16 cellular contexts compared by ENCODE assay signal in the genomic region with DNA sequence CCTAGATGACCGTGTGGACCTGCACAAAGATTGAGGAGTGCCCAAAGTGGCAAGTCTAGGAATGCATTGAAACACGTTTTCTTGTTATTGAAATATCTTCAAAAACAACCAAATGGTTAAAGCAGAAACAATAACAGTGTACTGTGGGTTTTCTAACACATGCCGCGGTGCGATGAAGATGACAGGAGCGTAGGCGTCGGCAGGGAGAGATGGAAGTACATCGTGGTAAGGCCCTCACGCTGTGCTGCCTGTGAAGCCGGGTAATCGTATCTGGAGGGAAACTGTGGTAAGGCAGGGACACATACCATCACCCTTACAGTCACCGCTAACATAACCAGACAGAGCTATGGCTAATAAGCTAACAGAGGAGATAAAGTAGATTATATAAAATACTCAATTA.
"Had no signal": no experiment of that assay in that cellular context is flagged by ENCODE, and none has a peak within 500 bp of the region (broad histone marks: within the 10 kb centered on the region; RNA-seq: fewer than 3 reads in every experiment).

No MANE protein-coding gene starts in this region.

- H3K9me3 ChIP-seq: tibial artery had no signal

- ATAC-seq: foreskin keratinocyte; left cardiac atrium; left ventricle myocardium superior; naive thymus-derived CD4-positive, alpha-beta T cell; sciatic nerve had no signal

- H3K4me1 ChIP-seq: foreskin keratinocyte, spleen, tibial artery had no signal

- H3K4me3 ChIP-seq: coronary artery, lung, spleen, tibial artery had no signal

- H3K36me3 ChIP-seq: tibial artery had no signal

- H3K27ac ChIP-seq: coronary artery, foreskin keratinocyte, spleen, tibial artery had no signal

- H3K27me3 ChIP-seq: foreskin keratinocyte, spleen, tibial artery had no signal

- DNase-seq: effector CD4-positive, alpha-beta T cell; endodermal cell; erythroblast; foreskin keratinocyte; kidney; left cardiac atrium; left ventricle myocardium superior; mesendoderm; naive thymus-derived CD4-positive, alpha-beta T cell; nephron progenitor cell; spleen; stimulated activated naive CD4-positive, alpha-beta T cell treated with Interleukin-2 at 50 U/mL for 16 hours had no signal
